1 cellular context compared by ENCODE assay signal in the genomic region with DNA sequence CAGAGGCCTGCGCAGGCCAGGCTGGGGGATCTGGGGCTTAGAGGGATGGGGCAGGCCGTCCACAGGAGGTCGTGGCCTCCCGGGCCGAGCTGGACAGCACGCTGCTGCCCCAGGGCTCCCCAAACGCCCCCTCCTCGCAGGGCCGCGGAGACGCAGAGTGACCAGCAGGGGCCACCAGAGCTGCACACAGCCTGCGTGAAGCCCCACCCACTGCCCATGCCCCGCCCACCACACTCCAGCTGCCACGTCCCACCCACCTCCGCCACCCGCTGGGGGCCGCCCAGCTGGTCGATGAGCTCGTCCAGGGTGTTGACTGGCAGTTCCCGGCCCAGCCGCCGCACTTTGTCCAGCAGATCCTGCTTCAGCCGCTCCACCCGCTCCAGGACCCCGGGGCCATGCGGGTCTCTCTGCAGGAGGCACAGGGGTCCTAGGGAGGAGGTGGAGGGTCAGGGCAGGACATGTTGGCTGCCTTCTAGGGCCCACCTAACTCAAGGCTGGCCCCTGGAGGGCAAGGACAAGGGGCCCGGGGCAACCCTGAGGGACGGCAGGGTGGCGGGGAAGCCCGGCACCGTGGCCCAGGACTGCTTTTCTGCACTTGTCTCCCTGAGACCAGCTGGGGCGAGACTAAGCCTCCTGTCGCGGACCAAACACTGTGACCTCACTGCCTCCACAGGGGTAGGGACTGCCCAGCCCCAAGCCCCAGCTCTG.
A peak's percentile ranks its signal among the peaks of the same experiment; 100 is the strongest.
TF ChIP-seq lines count a peak whose summit lies in the region.

No MANE protein-coding gene starts in this region.

TF ChIP-seq in HepG2, 621 proteins besides CTCF, POLR2A, EP300 and RAD21 (continues in another document):
- TF ChIP-seq, protein P1, sequence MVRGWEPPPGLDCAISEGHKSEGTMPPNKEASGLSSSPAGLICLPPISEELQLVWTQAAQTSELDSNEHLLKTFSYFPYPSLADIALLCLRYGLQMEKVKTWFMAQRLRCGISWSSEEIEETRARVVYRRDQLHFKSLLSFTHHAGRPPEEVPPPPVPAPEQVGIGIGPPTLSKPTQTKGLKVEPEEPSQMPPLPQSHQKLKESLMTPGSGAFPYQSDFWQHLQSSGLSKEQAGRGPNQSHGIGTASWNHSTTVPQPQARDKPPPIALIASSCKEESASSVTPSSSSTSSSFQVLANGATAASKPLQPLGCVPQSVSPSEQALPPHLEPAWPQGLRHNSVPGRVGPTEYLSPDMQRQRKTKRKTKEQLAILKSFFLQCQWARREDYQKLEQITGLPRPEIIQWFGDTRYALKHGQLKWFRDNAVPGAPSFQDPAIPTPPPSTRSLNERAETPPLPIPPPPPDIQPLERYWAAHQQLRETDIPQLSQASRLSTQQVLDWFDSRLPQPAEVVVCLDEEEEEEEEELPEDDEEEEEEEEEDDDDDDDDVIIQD (CRISPR knock-in tag; IDR thresholded peaks at IDR 0.05; ENCODE audit: low read depth): peak; percentile 51; the same call in 1 of the 2 replicates
- TF ChIP-seq PHF21A (CRISPR knock-in tag; IDR thresholded peaks at IDR 0.05) (peak; percentile 51), KDM2A (CRISPR knock-in tag; IDR thresholded peaks at IDR 0.05; ENCODE audit: borderline replicate concordance, low read depth) (peak; percentile 73), KMT2A (CRISPR knock-in tag; IDR thresholded peaks at IDR 0.05) (peak; percentile 39; the same call in 1 of the 2 replicates), ELF4 (CRISPR knock-in tag; IDR thresholded peaks at IDR 0.05; ENCODE audit: borderline replicate concordance) (no peak), CENPT (CRISPR knock-in tag; IDR thresholded peaks at IDR 0.05; ENCODE audit: low read depth) (no peak), ZNF83 (CRISPR knock-in tag; IDR thresholded peaks at IDR 0.05; ENCODE audit: borderline replicate concordance) (no peak), NR2F1 (CRISPR knock-in tag; IDR thresholded peaks at IDR 0.05) (no peak), NR2F6 (IDR thresholded peaks at IDR 0.05) (peak; percentile 18; the same call in 1 of the 2 replicates), NR2F6 (CRISPR knock-in tag; IDR thresholded peaks at IDR 0.05) (peak; percentile 67), NCOR1 (IDR thresholded peaks at IDR 0.05; ENCODE audit: borderline replicate concordance, low read length) (no peak), POLR2AphosphoS5 (IDR thresholded peaks at IDR 0.05; ENCODE audit: low read depth, low read length) (peak; percentile 64), ZBTB20 (CRISPR knock-in tag; IDR thresholded peaks at IDR 0.05; ENCODE audit: borderline replicate concordance, low read depth) (0 out of 2 replicates have a peak, but pooled peaks have one; percentile 47), ZNF713 (CRISPR knock-in tag; IDR thresholded peaks at IDR 0.05) (peak; percentile 94; the same call in 1 of the 2 replicates), ZNF136 (CRISPR knock-in tag; IDR thresholded peaks at IDR 0.05; ENCODE audit: low read depth) (no peak), MXD4 (CRISPR knock-in tag; IDR thresholded peaks at IDR 0.05) (peak; percentile 86), ZNF510 (CRISPR knock-in tag; IDR thresholded peaks at IDR 0.05; ENCODE audit: low read depth) (0 out of 2 replicates have a peak, but pooled peaks have one; percentile 26), KAT7 (CRISPR knock-in tag; IDR thresholded peaks at IDR 0.05; ENCODE audit: borderline replicate concordance) (peak; percentile 87; the same call in 1 of the 2 replicates), PHB2 (IDR thresholded peaks at IDR 0.05; ENCODE audit: partially characterized antibody) (no peak), MAFF (IDR thresholded peaks at IDR 0.05; ENCODE audit: low read depth, low read length) (no peak), REXO4 (CRISPR knock-in tag; IDR thresholded peaks at IDR 0.05; ENCODE audit: borderline replicate concordance) (no peak), ZSCAN30 (CRISPR knock-in tag; IDR thresholded peaks at IDR 0.05) (no peak), ZFAT (CRISPR knock-in tag; conservative IDR thresholded peaks at IDR 0.05) (no peak), ONECUT2 (CRISPR knock-in tag; IDR thresholded peaks at IDR 0.05) (peak; percentile 67; the same call in 1 of the 2 replicates), ZNF746 (CRISPR knock-in tag; IDR thresholded peaks at IDR 0.05) (no peak), ZNF264 (CRISPR knock-in tag; IDR thresholded peaks at IDR 0.05) (0 out of 2 replicates have a peak, but pooled peaks have one; percentile 36), ZNF607 (CRISPR knock-in tag; IDR thresholded peaks at IDR 0.05; ENCODE audit: borderline replicate concordance) (peak; percentile 82), ZNF335 (CRISPR knock-in tag; IDR thresholded peaks at IDR 0.05) (peak; percentile 93)
- TF ChIP-seq, protein P2, sequence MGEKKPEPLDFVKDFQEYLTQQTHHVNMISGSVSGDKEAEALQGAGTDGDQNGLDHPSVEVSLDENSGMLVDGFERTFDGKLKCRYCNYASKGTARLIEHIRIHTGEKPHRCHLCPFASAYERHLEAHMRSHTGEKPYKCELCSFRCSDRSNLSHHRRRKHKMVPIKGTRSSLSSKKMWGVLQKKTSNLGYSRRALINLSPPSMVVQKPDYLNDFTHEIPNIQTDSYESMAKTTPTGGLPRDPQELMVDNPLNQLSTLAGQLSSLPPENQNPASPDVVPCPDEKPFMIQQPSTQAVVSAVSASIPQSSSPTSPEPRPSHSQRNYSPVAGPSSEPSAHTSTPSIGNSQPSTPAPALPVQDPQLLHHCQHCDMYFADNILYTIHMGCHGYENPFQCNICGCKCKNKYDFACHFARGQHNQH (CRISPR knock-in tag; IDR thresholded peaks at IDR 0.05): peak; percentile 71; the same call in 1 of the 2 replicates
- TF ChIP-seq, protein P3, sequence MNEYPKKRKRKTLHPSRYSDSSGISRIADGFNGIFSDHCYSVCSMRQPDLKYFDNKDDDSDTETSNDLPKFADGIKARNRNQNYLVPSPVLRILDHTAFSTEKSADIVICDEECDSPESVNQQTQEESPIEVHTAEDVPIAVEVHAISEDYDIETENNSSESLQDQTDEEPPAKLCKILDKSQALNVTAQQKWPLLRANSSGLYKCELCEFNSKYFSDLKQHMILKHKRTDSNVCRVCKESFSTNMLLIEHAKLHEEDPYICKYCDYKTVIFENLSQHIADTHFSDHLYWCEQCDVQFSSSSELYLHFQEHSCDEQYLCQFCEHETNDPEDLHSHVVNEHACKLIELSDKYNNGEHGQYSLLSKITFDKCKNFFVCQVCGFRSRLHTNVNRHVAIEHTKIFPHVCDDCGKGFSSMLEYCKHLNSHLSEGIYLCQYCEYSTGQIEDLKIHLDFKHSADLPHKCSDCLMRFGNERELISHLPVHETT (CRISPR knock-in tag; conservative IDR thresholded peaks at IDR 0.05): 0 out of 2 replicates have a peak, but pooled peaks have one; percentile 64
- TF ChIP-seq, protein P4, sequence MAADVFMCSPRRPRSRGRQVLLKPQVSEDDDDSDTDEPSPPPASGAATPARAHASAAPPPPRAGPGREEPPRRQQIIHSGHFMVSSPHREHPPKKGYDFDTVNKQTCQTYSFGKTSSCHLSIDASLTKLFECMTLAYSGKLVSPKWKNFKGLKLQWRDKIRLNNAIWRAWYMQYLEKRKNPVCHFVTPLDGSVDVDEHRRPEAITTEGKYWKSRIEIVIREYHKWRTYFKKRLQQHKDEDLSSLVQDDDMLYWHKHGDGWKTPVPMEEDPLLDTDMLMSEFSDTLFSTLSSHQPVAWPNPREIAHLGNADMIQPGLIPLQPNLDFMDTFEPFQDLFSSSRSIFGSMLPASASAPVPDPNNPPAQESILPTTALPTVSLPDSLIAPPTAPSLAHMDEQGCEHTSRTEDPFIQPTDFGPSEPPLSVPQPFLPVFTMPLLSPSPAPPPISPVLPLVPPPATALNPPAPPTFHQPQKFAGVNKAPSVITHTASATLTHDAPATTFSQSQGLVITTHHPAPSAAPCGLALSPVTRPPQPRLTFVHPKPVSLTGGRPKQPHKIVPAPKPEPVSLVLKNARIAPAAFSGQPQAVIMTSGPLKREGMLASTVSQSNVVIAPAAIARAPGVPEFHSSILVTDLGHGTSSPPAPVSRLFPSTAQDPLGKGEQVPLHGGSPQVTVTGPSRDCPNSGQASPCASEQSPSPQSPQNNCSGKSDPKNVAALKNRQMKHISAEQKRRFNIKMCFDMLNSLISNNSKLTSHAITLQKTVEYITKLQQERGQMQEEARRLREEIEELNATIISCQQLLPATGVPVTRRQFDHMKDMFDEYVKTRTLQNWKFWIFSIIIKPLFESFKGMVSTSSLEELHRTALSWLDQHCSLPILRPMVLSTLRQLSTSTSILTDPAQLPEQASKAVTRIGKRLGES (CRISPR knock-in tag; IDR thresholded peaks at IDR 0.05; ENCODE audit: borderline replicate concordance): no peak
- TF ChIP-seq, protein P5, sequence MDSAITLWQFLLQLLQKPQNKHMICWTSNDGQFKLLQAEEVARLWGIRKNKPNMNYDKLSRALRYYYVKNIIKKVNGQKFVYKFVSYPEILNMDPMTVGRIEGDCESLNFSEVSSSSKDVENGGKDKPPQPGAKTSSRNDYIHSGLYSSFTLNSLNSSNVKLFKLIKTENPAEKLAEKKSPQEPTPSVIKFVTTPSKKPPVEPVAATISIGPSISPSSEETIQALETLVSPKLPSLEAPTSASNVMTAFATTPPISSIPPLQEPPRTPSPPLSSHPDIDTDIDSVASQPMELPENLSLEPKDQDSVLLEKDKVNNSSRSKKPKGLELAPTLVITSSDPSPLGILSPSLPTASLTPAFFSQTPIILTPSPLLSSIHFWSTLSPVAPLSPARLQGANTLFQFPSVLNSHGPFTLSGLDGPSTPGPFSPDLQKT (CRISPR knock-in tag; IDR thresholded peaks at IDR 0.05; ENCODE audit: borderline replicate concordance): no peak
- TF ChIP-seq, protein P6, sequence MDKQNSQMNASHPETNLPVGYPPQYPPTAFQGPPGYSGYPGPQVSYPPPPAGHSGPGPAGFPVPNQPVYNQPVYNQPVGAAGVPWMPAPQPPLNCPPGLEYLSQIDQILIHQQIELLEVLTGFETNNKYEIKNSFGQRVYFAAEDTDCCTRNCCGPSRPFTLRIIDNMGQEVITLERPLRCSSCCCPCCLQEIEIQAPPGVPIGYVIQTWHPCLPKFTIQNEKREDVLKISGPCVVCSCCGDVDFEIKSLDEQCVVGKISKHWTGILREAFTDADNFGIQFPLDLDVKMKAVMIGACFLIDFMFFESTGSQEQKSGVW (CRISPR knock-in tag; IDR thresholded peaks at IDR 0.05; ENCODE audit: borderline replicate concordance): no peak
- TF ChIP-seq, protein P7, sequence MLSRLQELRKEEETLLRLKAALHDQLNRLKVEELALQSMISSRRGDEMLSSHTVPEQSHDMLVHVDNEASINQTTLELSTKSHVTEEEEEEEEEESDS (CRISPR knock-in tag; IDR thresholded peaks at IDR 0.05; ENCODE audit: borderline replicate concordance): peak; percentile 28; the same call in 1 of the 2 replicates
- TF ChIP-seq, protein P8, sequence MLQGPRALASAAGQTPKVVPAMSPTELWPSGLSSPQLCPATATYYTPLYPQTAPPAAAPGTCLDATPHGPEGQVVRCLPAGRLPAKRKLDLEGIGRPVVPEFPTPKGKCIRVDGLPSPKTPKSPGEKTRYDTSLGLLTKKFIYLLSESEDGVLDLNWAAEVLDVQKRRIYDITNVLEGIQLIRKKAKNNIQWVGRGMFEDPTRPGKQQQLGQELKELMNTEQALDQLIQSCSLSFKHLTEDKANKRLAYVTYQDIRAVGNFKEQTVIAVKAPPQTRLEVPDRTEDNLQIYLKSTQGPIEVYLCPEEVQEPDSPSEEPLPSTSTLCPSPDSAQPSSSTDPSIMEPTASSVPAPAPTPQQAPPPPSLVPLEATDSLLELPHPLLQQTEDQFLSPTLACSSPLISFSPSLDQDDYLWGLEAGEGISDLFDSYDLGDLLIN (CRISPR knock-in tag; IDR thresholded peaks at IDR 0.05; ENCODE audit: borderline replicate concordance): no peak
- TF ChIP-seq, protein P9, sequence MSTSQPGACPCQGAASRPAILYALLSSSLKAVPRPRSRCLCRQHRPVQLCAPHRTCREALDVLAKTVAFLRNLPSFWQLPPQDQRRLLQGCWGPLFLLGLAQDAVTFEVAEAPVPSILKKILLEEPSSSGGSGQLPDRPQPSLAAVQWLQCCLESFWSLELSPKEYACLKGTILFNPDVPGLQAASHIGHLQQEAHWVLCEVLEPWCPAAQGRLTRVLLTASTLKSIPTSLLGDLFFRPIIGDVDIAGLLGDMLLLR (CRISPR knock-in tag; IDR thresholded peaks at IDR 0.05): no peak
- TF ChIP-seq, protein P10, sequence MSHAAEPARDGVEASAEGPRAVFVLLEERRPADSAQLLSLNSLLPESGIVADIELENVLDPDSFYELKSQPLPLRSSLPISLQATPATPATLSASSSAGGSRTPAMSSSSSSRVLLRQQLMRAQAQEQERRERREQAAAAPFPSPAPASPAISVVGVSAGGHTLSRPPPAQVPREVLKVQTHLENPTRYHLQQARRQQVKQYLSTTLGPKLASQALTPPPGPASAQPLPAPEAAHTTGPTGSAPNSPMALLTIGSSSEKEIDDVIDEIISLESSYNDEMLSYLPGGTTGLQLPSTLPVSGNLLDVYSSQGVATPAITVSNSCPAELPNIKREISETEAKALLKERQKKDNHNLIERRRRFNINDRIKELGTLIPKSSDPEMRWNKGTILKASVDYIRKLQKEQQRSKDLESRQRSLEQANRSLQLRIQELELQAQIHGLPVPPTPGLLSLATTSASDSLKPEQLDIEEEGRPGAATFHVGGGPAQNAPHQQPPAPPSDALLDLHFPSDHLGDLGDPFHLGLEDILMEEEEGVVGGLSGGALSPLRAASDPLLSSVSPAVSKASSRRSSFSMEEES (CRISPR knock-in tag; IDR thresholded peaks at IDR 0.05): peak; percentile 66
- TF ChIP-seq, protein P11, sequence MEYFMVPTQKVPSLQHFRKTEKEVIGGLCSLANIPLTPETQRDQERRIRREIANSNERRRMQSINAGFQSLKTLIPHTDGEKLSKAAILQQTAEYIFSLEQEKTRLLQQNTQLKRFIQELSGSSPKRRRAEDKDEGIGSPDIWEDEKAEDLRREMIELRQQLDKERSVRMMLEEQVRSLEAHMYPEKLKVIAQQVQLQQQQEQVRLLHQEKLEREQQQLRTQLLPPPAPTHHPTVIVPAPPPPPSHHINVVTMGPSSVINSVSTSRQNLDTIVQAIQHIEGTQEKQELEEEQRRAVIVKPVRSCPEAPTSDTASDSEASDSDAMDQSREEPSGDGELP (IDR thresholded peaks at IDR 0.05; ENCODE audit: borderline replicate concordance, low read depth): peak; percentile 99
- TF ChIP-seq, protein P12, sequence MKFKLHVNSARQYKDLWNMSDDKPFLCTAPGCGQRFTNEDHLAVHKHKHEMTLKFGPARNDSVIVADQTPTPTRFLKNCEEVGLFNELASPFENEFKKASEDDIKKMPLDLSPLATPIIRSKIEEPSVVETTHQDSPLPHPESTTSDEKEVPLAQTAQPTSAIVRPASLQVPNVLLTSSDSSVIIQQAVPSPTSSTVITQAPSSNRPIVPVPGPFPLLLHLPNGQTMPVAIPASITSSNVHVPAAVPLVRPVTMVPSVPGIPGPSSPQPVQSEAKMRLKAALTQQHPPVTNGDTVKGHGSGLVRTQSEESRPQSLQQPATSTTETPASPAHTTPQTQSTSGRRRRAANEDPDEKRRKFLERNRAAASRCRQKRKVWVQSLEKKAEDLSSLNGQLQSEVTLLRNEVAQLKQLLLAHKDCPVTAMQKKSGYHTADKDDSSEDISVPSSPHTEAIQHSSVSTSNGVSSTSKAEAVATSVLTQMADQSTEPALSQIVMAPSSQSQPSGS (CRISPR knock-in tag; IDR thresholded peaks at IDR 0.05): 0 out of 2 replicates have a peak, but pooled peaks have one; percentile 70
- TF ChIP-seq, protein P13, sequence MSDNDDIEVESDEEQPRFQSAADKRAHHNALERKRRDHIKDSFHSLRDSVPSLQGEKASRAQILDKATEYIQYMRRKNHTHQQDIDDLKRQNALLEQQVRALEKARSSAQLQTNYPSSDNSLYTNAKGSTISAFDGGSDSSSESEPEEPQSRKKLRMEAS (IDR thresholded peaks at IDR 0.05): peak; percentile 79
